In the genomic region with DNA sequence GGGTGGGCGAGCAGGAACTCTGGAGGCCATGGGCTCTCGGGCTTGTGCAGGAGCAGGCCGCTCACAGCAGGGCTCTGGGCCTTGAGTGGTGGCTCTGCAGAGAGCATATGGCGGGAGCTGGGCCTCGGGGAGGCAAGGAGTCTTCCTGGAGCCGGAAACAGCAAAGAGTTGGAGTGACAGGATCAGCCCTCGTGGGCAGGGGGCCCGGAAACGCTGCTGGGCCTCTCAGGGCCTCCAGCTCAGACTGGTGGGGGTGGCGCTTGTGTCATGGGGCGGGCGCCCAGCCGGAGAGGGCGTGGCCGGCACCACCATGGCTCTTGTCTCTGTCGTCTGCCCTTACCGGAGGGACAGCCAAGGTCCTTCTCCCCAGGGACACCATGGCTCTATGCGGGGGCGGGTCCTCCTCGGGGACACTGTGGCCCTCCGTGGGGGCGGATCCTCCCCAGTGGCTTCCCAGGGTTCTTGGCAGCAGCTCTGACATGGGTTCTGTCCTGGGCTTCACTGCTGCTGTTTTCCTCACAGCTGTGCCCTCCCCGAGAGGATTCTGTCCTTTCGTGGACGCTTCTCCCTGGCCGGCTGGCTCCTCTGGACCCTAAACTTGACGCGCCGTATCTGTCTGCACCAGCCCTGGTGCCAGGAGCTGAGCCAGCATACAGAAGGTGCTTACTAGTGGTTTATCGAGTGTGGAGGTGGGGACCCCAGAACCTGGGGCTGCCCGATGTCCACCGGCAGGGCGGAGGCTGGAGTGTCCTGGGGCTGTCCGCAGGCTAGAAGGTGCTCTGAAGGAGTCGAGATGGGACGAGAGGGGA, we compare ENCODE assay signal across 7 cellular contexts. TPM values are rescaled to one million over a fixed set of nuclear protein-coding genes. Genes with fewer than 3 reads are reported as not detected.
DNase-seq lines count a peak whose midpoint lies in the region; ATAC-seq lines count a peak whose summit lies in the region.

No MANE protein-coding gene starts in this region.

- ATAC-seq in HG03439 (IDR thresholded peaks at IDR 0.05; ENCODE audit: unreplicated experiment) = no peak

- DNase-seq in GM19240 (ENCODE audit: insufficient read length, low spot score) (peak; percentile 83), NCI-H82 (lab: John Stamatoyannopoulos, UW) (peak; percentile 76), head of caudate nucleus (peak in 41 of 42 donors; percentile 32 to 83 (median 59)), renal cortical epithelial cell (ENCODE audit: low read depth) (peak; percentile 22), NCI-H345 treated with DMSO at 0.1 percent for 48 hours (lab: John Stamatoyannopoulos, UW; ENCODE audit: unreplicated experiment) (no peak)
- peak in 3 of 4 experiments; percentile 32 to 65 (median 43) for DNase-seq in activated naive CD4-positive, alpha-beta T cell (lab: John Stamatoyannopoulos, UW)

- intact Hi-C loops in head of caudate nucleus (cut with DNase I) = no loop called here

RNA-seq across cellular contexts. Expression of gene FBRSL1, which starts 17.0 kb away (rescaled TPM):
- total RNA-seq in renal cortical epithelial cell = 2.6 and 10.6 TPM in 2 replicates
